In the genomic region with DNA sequence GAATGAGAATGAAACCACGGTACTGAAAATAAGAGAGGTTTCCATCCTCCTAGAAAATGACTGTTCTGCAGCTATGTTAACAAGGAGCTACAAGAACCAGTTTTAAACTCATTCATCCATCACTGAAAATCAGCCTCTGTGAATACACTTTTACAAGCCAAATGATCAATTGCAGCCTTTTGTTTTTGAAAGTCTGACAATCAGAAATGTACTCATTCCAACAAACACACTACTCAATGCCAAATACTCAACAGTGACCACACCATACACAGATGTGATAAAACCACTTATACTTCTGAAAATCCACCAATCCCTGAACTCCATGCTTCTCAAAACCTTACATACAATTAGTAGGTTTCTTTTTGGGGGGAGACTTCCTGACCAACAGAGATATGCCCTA, we compare ENCODE assay signal across 1 cellular context.
TF ChIP-seq lines count a peak whose summit lies in the region.

No MANE protein-coding gene starts in this region.

TF ChIP-seq in H1, 55 proteins besides CTCF, POLR2A, EP300 and RAD21 (continued from another document):
- TF ChIP-seq CTBP2 (IDR thresholded peaks at IDR 0.05; ENCODE audit: borderline replicate concordance, insufficient read depth, insufficient read length, low read length), result no peak
- TF ChIP-seq, protein P1, sequence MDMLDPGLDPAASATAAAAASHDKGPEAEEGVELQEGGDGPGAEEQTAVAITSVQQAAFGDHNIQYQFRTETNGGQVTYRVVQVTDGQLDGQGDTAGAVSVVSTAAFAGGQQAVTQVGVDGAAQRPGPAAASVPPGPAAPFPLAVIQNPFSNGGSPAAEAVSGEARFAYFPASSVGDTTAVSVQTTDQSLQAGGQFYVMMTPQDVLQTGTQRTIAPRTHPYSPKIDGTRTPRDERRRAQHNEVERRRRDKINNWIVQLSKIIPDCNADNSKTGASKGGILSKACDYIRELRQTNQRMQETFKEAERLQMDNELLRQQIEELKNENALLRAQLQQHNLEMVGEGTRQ (IDR thresholded peaks at IDR 0.05; ENCODE audit: low read length), result no peak
TF ChIP-seq in H1: peak in this region for 0.
